Comparison of ENCODE assay signal across 11 cellular contexts in the genomic region with DNA sequence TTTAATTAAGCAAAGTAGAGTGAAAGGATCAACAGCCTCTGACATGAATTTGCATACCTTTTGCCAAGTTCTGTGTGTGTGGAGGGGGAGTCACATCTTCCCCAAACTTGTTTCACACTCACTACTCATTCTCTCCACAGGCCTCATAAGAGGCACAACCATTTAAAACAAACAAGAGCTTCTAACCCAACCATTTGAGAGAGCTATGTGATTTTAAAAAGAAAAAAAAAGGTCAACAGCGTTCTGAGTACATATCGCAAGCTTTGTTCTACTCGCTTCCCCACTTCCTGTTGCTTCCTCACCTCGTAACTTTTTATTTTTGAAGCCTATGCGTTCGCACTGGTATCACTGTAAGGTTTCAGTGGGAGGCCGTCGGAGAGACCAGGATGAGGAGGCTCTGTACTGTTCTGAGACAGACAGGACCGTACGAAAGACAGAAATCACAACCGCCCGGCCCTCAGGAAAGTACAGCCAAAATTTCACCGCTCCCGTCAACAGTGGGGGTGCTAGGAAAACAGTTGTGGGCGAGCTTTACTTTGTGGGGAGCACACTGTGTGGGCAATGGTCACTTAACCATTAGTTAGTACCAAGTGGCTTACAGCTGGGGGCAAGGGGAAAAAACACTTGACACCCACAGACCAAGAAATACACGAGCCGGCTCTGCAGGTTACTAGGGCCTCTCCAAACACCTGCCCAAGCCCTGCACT.
DNase-seq lines count a peak whose midpoint lies in the region; ATAC-seq and TF ChIP-seq lines count a peak whose summit lies in the region.
"Had no signal": no experiment of that assay in that cellular context is flagged by ENCODE, and none has a peak within 500 bp of the region (broad histone marks: within the 10 kb centered on the region; RNA-seq: fewer than 3 reads in every experiment).

No MANE protein-coding gene starts in this region.

- H3K4me1 ChIP-seq in CD4-positive, CD25-positive, alpha-beta regulatory T cell (ENCODE audit: control insufficient read depth, insufficient read depth, low read length, poor library complexity, severe bottlenecking): peaks cover 98% of the 10 kb centered on the region
- peaks cover 37% of the 10 kb centered on the region for H3K4me1 ChIP-seq in neural progenitor cell

- H3K4me3 ChIP-seq in CD4-positive, CD25-positive, alpha-beta regulatory T cell (ENCODE audit: low read depth, low read length): peak overlapping the region; percentile 75
- H3K4me3 ChIP-seq in neural progenitor cell: no peak overlapping the region
- H3K4me3 ChIP-seq: PC-9 had no signal

- peak in 2 of 3 donors; percentile 81 to 88 for DNase-seq in CD4-positive, CD25-positive, alpha-beta regulatory T cell
- DNase-seq in activated T-cell treated with anti-CD3 and anti-CD28 coated beads for 24 hours (ENCODE audit: low read depth): peak; percentile 64
- no peak for DNase-seq in neural progenitor cell (ENCODE audit: low spot score)
- no peak for DNase-seq in OCI-M1 (lab: John Stamatoyannopoulos, UW)
- DNase-seq in NCI-H128 (lab: John Stamatoyannopoulos, UW; ENCODE audit: unreplicated experiment): no peak
- DNase-seq in SIG-M5 treated with dmso at 0.1 percent for 504 hours (lab: John Stamatoyannopoulos, UW; ENCODE audit: unreplicated experiment): no peak
- DNase-seq: midbrain, PC-9 had no signal

- TF ChIP-seq CTCF in neural progenitor cell (IDR thresholded peaks at IDR 0.05): no peak

- H2AFZ ChIP-seq in neural progenitor cell (replicated peaks): no peak overlapping the region
- H2AFZ ChIP-seq: PC-9 had no signal

- peak; percentile 78 to 82 for ATAC-seq in CD4-positive, CD25-positive, alpha-beta regulatory T cell (ENCODE audit: low read depth in 2 of 2)
- peak; percentile 68 for ATAC-seq in HG03439 (IDR thresholded peaks at IDR 0.05; ENCODE audit: unreplicated experiment)
- ATAC-seq in HG03135 (IDR thresholded peaks at IDR 0.05; ENCODE audit: unreplicated experiment): no peak

- peak overlapping the region; percentile 31 for H3K4me2 ChIP-seq in neural progenitor cell
- H3K4me2 ChIP-seq: PC-9 had no signal

- H3K9me3 ChIP-seq in CD4-positive, CD25-positive, alpha-beta regulatory T cell (ENCODE audit: control insufficient read depth in 2 of 2, low read length in 2 of 2): no peaks in the 10 kb centered on the region
- H3K9me3 ChIP-seq in neural progenitor cell (ENCODE audit: low read depth): no peaks in the 10 kb centered on the region

- peaks cover 2% of the 10 kb centered on the region for H3F3A ChIP-seq in neural progenitor cell (ENCODE audit: low read depth)

- no peaks in the 10 kb centered on the region for H3K27me3 Mint-ChIP-seq in CD4-positive, CD25-positive, alpha-beta regulatory T cell
- H3K27me3 Mint-ChIP-seq in neural progenitor cell (ENCODE audit: insufficient read depth, low read depth): peaks cover 3% of the 10 kb centered on the region
- H3K27me3 Mint-ChIP-seq: dendritic cell treated with granulocyte-macrophage colony-stimulating factor and Interleukin-4, amounts not matched to agents 40 ng/mL and 50 ng/mL, for 4 days had no signal

- peaks cover 97% of the 10 kb centered on the region for H3K79me2 ChIP-seq in neural progenitor cell (ENCODE audit: low read depth)

- no peaks in the 10 kb centered on the region for H3K9me3 Mint-ChIP-seq in CD4-positive, CD25-positive, alpha-beta regulatory T cell
- no peaks in the 10 kb centered on the region for H3K9me3 Mint-ChIP-seq in neural progenitor cell
- H3K9me3 Mint-ChIP-seq: dendritic cell treated with granulocyte-macrophage colony-stimulating factor and Interleukin-4, amounts not matched to agents 40 ng/mL and 50 ng/mL, for 4 days had no signal

- H3K4me1 Mint-ChIP-seq in CD4-positive, CD25-positive, alpha-beta regulatory T cell: peaks cover 44 to 98% (median 79%) of the 10 kb centered on the region in 4 donors
- peaks cover 30% of the 10 kb centered on the region for H3K4me1 Mint-ChIP-seq in neural progenitor cell

- peaks cover 74% of the 10 kb centered on the region for H4K20me1 ChIP-seq in neural progenitor cell (ENCODE audit: low read depth)

- no peaks in the 10 kb centered on the region for H3K36me3 ChIP-seq in CD4-positive, CD25-positive, alpha-beta regulatory T cell (ENCODE audit: control insufficient read depth, insufficient read depth, low read length)
- H3K36me3 ChIP-seq in neural progenitor cell: no peaks in the 10 kb centered on the region

- H3K27ac Mint-ChIP-seq in CD4-positive, CD25-positive, alpha-beta regulatory T cell: peak overlapping the region; percentile 99 to 100 (median 99)
- H3K27ac Mint-ChIP-seq in neural progenitor cell: no peak overlapping the region
- H3K27ac Mint-ChIP-seq: dendritic cell treated with granulocyte-macrophage colony-stimulating factor and Interleukin-4, amounts not matched to agents 40 ng/mL and 50 ng/mL, for 4 days had no signal

- no peaks in the 10 kb centered on the region for H3K36me3 Mint-ChIP-seq in CD4-positive, CD25-positive, alpha-beta regulatory T cell
- no peaks in the 10 kb centered on the region for H3K36me3 Mint-ChIP-seq in neural progenitor cell

- peak overlapping the region; percentile 87 for H3K27ac ChIP-seq in CD4-positive, CD25-positive, alpha-beta regulatory T cell (ENCODE audit: insufficient read depth, low read length, poor library complexity, severe bottlenecking)
- peak overlapping the region; percentile 29 for H3K27ac ChIP-seq in neural progenitor cell
- H3K27ac ChIP-seq: PC-9 had no signal

- no peaks in the 10 kb centered on the region for H3K27me3 ChIP-seq in CD4-positive, CD25-positive, alpha-beta regulatory T cell (ENCODE audit: control insufficient read depth, insufficient read depth, low read length)
- no peaks in the 10 kb centered on the region for H3K27me3 ChIP-seq in neural progenitor cell

- no peak overlapping the region for H3K9ac ChIP-seq in neural progenitor cell

- peak overlapping the region; percentile 85 to 91 (median 90) for H3K4me3 Mint-ChIP-seq in CD4-positive, CD25-positive, alpha-beta regulatory T cell
- no peak overlapping the region for H3K4me3 Mint-ChIP-seq in neural progenitor cell
- H3K4me3 Mint-ChIP-seq: dendritic cell treated with granulocyte-macrophage colony-stimulating factor and Interleukin-4, amounts not matched to agents 40 ng/mL and 50 ng/mL, for 4 days had no signal

Comparison
In these comparisons a context has a peak if more than half of its experiments do, and no peak if none do; other contexts are left out.
1. DNase-seq: peak in CD4-positive, CD25-positive, alpha-beta regulatory T cell (2 of 3) and activated T-cell treated with anti-CD3 and anti-CD28 coated beads for 24 hours (single experiment); none in neural progenitor cell (single experiment), OCI-M1 (single experiment), NCI-H128 (single experiment) and SIG-M5 treated with dmso at 0.1 percent for 504 hours (single experiment).